29 cellular contexts compared by ENCODE assay signal in genomic region chr16:50986453-50986852, GRCh38.
"Had no signal": no experiment of that assay in that cellular context is flagged by ENCODE, and none has a peak within 500 bp of the region (broad histone marks: within the 10 kb centered on the region; RNA-seq: fewer than 3 reads in every experiment).

No MANE protein-coding gene starts in this region.

- H3K4me3 ChIP-seq: colonic mucosa, coronary artery, dorsolateral prefrontal cortex, esophagus muscularis mucosa, esophagus squamous epithelium, gastrocnemius medialis, gastroesophageal sphincter, heart left ventricle, heart right ventricle had no signal

- H3K9me3 Mint-ChIP-seq: dendritic cell treated with granulocyte-macrophage colony-stimulating factor and Interleukin-4, amounts not matched to agents 40 ng/mL and 50 ng/mL, for 4 days; endodermal cell had no signal

- DNase-seq: colonic mucosa; cortex of kidney; dermis blood vessel endothelial cell; dorsolateral prefrontal cortex; effector CD4-positive, alpha-beta T cell; effector CD8-positive, alpha-beta T cell; effector memory CD4-positive, alpha-beta T cell; effector memory CD8-positive, alpha-beta T cell; endodermal cell; erythroblast; esophagus squamous epithelium; foreskin fibroblast; foreskin keratinocyte; foreskin melanocyte; gastrocnemius medialis; glutamatergic neuron; head of caudate nucleus; heart left ventricle; heart right ventricle had no signal

- FAIRE-seq: colon, endometrium, endothelial cell of umbilical vein, frontal cortex had no signal

- H3K27ac Mint-ChIP-seq: dendritic cell treated with granulocyte-macrophage colony-stimulating factor and Interleukin-4, amounts not matched to agents 40 ng/mL and 50 ng/mL, for 4 days; effector memory CD8-positive, alpha-beta T cell; endodermal cell had no signal

- H3K4me3 Mint-ChIP-seq: dendritic cell treated with granulocyte-macrophage colony-stimulating factor and Interleukin-4, amounts not matched to agents 40 ng/mL and 50 ng/mL, for 4 days; effector memory CD8-positive, alpha-beta T cell; endodermal cell had no signal

- H3K9me3 ChIP-seq: colonic mucosa, esophagus squamous epithelium, gastrocnemius medialis had no signal

- ATAC-seq: effector memory CD8-positive, alpha-beta T cell; esophagus mucosa; foreskin keratinocyte; gastrocnemius medialis; gastroesophageal sphincter; heart left ventricle; heart right ventricle had no signal

- H3K27ac ChIP-seq: colonic mucosa, coronary artery, dorsolateral prefrontal cortex, epithelial cell of prostate, esophagus muscularis mucosa, esophagus squamous epithelium, foreskin keratinocyte, gastrocnemius medialis, gastroesophageal sphincter, heart left ventricle, heart right ventricle had no signal

- H3K4me1 Mint-ChIP-seq: endodermal cell had no signal

- H3K36me3 ChIP-seq: colonic mucosa, esophagus muscularis mucosa, esophagus squamous epithelium, gastrocnemius medialis, gastroesophageal sphincter, heart left ventricle, heart right ventricle had no signal

- H3K4me1 ChIP-seq: colonic mucosa, esophagus muscularis mucosa, esophagus squamous epithelium, foreskin keratinocyte, gastrocnemius medialis, gastroesophageal sphincter, heart left ventricle, heart right ventricle had no signal

- H3K27me3 ChIP-seq: colonic mucosa, esophagus muscularis mucosa, esophagus squamous epithelium, foreskin keratinocyte, gastrocnemius medialis had no signal
